22 cellular contexts compared by ENCODE assay signal in the genomic region with DNA sequence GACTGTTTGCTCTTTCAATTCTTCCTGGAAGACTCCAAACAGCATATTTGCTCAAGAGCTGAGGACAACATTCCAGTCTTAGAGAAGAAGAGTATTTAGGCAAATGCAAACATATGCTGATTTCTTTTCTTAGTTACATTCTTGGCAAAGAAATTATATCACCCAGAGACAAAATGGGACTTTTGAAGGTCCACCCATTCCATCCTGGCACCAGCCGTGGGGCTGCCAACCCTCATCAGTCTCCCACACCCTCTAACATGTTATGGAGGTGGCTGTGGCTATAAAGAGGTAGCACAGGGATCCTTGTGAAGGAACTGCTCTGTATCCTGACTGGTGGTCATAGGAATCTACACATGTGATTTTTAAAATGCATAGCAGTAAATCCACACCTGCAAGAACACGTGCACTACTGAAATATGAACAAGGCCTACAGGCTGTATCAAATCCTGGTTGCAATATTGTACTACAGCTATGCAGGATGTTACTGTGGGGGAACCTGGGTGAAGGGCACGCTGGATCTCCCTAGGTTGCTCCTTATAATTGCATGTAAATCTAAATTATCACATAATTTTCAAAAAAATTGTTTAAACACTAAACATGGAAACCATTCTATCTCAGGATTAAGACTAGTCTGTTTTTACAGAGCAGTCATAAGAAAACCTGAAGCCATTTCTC.
"Had no signal": no experiment of that assay in that cellular context is flagged by ENCODE, and none has a peak within 500 bp of the region (broad histone marks: within the 10 kb centered on the region; RNA-seq: fewer than 3 reads in every experiment).

No MANE protein-coding gene starts in this region.

- H3K27me3 ChIP-seq: colonic mucosa, esophagus muscularis mucosa, heart right ventricle, ovary, right lobe of liver, stomach, testis, tibial artery had no signal

- H3K27ac ChIP-seq: colonic mucosa, esophagus muscularis mucosa, heart right ventricle, ovary, right lobe of liver, stomach, testis, tibial artery had no signal

- ATAC-seq: heart right ventricle; left colon; left ventricle myocardium superior; naive thymus-derived CD4-positive, alpha-beta T cell; stimulated activated effector memory CD8-positive, alpha-beta T cell treated with anti-CD3 and anti-CD28 coated beads, Interleukin-12 subunit alpha, Interleukin-12 subunit beta, amount 100 ng/mL, for 72 hours had no signal

- H3K4me1 ChIP-seq: colonic mucosa, esophagus muscularis mucosa, heart right ventricle, right lobe of liver, stomach, testis, tibial artery had no signal

- DNase-seq: central memory CD4-positive, alpha-beta T cell; colonic mucosa; effector memory CD4-positive, alpha-beta T cell; foreskin melanocyte; heart right ventricle; islet precursor cell; kidney glomerular epithelial cell; left colon; left ventricle myocardium superior; naive thymus-derived CD4-positive, alpha-beta T cell; nephron progenitor cell; ovary; right lobe of liver; stimulated activated CD4-positive, alpha-beta T cell treated with anti-CD3 and anti-CD28 coated beads, Interleukin-2, amount 100 ng/mL, for 24 hours; stimulated activated CD4-positive, alpha-beta T cell treated with anti-CD3 and anti-CD28 coated beads, Interleukin-4, amount 100 ng/mL, for 24 hours; stimulated activated naive CD4-positive, alpha-beta T cell treated with Interleukin-2 at 50 U/mL for 16 hours; stomach; testis; tibial artery had no signal

- H3K9me3 ChIP-seq: colonic mucosa, esophagus muscularis mucosa, ovary, right lobe of liver, stomach, testis, tibial artery had no signal

- H3K36me3 ChIP-seq: colonic mucosa, esophagus muscularis mucosa, heart right ventricle, ovary, right lobe of liver, stomach, tibial artery had no signal

- H3K4me3 ChIP-seq: colonic mucosa, esophagus muscularis mucosa, heart right ventricle, lung, ovary, right lobe of liver, stomach, testis, tibial artery had no signal
